In the genomic region with DNA sequence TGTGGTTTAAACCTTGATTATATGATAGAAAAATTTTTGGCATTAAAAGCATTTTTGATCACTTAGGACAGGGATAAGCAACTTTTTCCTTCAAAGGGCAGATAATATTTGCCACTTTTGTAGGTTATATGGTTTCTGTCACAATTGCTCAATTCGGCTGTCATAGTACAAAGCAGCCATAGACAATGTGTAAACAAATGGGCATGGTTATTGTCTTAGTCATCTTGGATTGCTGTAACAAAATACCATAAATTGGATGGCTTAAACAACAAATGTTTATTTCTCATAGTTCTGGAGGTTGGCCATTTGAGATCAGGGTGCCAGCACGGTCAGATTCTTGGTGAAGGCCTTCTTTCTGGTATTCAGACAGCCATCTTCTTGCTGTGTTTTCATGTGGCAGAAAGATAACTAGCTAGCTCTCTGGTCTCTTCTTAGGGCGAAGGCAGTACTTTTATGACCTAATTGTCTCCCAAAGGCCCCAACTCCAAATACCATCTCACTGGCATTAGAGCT, we compare ENCODE assay signal across 22 cellular contexts.
"Had no signal": no experiment of that assay in that cellular context is flagged by ENCODE, and none has a peak within 500 bp of the region (broad histone marks: within the 10 kb centered on the region; RNA-seq: fewer than 3 reads in every experiment).

No MANE protein-coding gene starts in this region.

- H3K9me3 ChIP-seq: body of pancreas, left lung, suprapubic skin had no signal

- H3K4me1 ChIP-seq: body of pancreas, left lung, suprapubic skin had no signal

- H3K4me3 Mint-ChIP-seq: activated B cell treated with CpG ODN at 0.5 μM for 24 hours; activated CD8-positive, alpha-beta T cell treated with anti-CD3 and anti-CD28 coated beads for 36 hours; activated T-cell treated with anti-CD3 and anti-CD28 coated beads, Interleukin-2, amount 50 U/mL, for 4 hours; central memory CD8-positive, alpha-beta T cell; memory B cell; natural killer cell treated with Interleukin-12 subunit alpha and Interleukin-12 subunit beta and Interleukin-15 and Interleukin-18, amount 100 ng/mL, for 72 hours; stimulated activated naive CD8-positive, alpha-beta T cell treated with anti-CD3 and anti-CD28 coated beads, Interleukin-15, Interleukin-2, amounts not matched to agents 100 ng/mL and 50 ng/mL, for 24 hours; T-helper 2 cell treated with Interferon-gamma antibody and Interleukin-4, amounts not matched to agents 5 μg/mL and 100 μg/mL, for 36 hours; type B pancreatic cell had no signal

- H3K36me3 ChIP-seq: left lung had no signal

- H3K27ac ChIP-seq: body of pancreas, left lung, suprapubic skin had no signal

- H3K27me3 Mint-ChIP-seq: activated B cell treated with CpG ODN at 0.5 μM for 24 hours; activated CD8-positive, alpha-beta T cell treated with anti-CD3 and anti-CD28 coated beads for 36 hours; central memory CD8-positive, alpha-beta T cell; memory B cell; natural killer cell treated with Interleukin-12 subunit alpha and Interleukin-12 subunit beta and Interleukin-15 and Interleukin-18, amount 100 ng/mL, for 72 hours; stimulated activated naive CD8-positive, alpha-beta T cell treated with anti-CD3 and anti-CD28 coated beads, Interleukin-15, Interleukin-2, amounts not matched to agents 100 ng/mL and 50 ng/mL, for 24 hours; type B pancreatic cell had no signal

- H3K9me3 Mint-ChIP-seq: activated B cell treated with CpG ODN at 0.5 μM for 24 hours; activated CD8-positive, alpha-beta T cell treated with anti-CD3 and anti-CD28 coated beads for 36 hours; activated naive CD4-positive, alpha-beta T cell treated with anti-CD3 and anti-CD28 coated beads, Interleukin-2, amount 50 U/mL, for 72 hours; activated T-cell treated with anti-CD3 and anti-CD28 coated beads, Interleukin-2, amount 50 U/mL, for 4 hours; central memory CD8-positive, alpha-beta T cell; memory B cell; natural killer cell treated with Interleukin-12 subunit alpha and Interleukin-12 subunit beta and Interleukin-15 and Interleukin-18, amount 100 ng/mL, for 72 hours; stimulated activated naive CD8-positive, alpha-beta T cell treated with anti-CD3 and anti-CD28 coated beads, Interleukin-15, Interleukin-2, amounts not matched to agents 100 ng/mL and 50 ng/mL, for 24 hours; T-helper 2 cell treated with Interferon-gamma antibody and Interleukin-4, amounts not matched to agents 5 μg/mL and 100 μg/mL, for 36 hours; type B pancreatic cell had no signal

- H3K4me1 Mint-ChIP-seq: activated B cell treated with CpG ODN at 0.5 μM for 24 hours; central memory CD8-positive, alpha-beta T cell; memory B cell had no signal

- H3K27ac Mint-ChIP-seq: activated B cell treated with CpG ODN at 0.5 μM for 24 hours; activated CD8-positive, alpha-beta T cell treated with anti-CD3 and anti-CD28 coated beads for 36 hours; activated naive CD4-positive, alpha-beta T cell treated with anti-CD3 and anti-CD28 coated beads, Interleukin-2, amount 50 U/mL, for 72 hours; memory B cell; natural killer cell treated with Interleukin-12 subunit alpha and Interleukin-12 subunit beta and Interleukin-15 and Interleukin-18, amount 100 ng/mL, for 72 hours; stimulated activated naive CD8-positive, alpha-beta T cell treated with anti-CD3 and anti-CD28 coated beads, Interleukin-15, Interleukin-2, amounts not matched to agents 100 ng/mL and 50 ng/mL, for 24 hours; T-helper 2 cell treated with Interferon-gamma antibody and Interleukin-4, amounts not matched to agents 5 μg/mL and 100 μg/mL, for 36 hours; type B pancreatic cell had no signal

- ATAC-seq: activated CD8-positive, alpha-beta T cell treated with anti-CD3 and anti-CD28 coated beads for 36 hours; activated naive CD4-positive, alpha-beta T cell treated with anti-CD3 and anti-CD28 coated beads, Interleukin-2, amount 50 U/mL, for 72 hours; activated T-cell treated with anti-CD3 and anti-CD28 coated beads, Interleukin-2, amount 50 U/mL, for 4 hours; body of pancreas; left lung; natural killer cell treated with Interleukin-12 subunit alpha and Interleukin-12 subunit beta and Interleukin-15 and Interleukin-18, amount 100 ng/mL, for 72 hours had no signal

- DNase-seq: activated B cell treated with CpG ODN at 0.5 μM for 24 hours; activated CD4-positive, alpha-beta T cell treated with anti-CD3 and anti-CD28 coated beads for 48 hours; activated CD8-positive, alpha-beta T cell treated with anti-CD3 and anti-CD28 coated beads for 36 hours; activated effector memory CD4-positive, alpha-beta T cell treated with Interleukin-2 at 50 U/mL for 16 hours; activated T-cell treated with anti-CD3 and anti-CD28 coated beads, Interleukin-2, amount 50 U/mL, for 4 hours; amygdala; body of pancreas; effector CD8-positive, alpha-beta T cell; kidney; left lung; posterior cingulate gyrus; stimulated activated CD4-positive, alpha-beta T cell treated with anti-CD3 and anti-CD28 coated beads, Interleukin-4, amount 100 ng/mL, for 4 hours; stimulated activated CD8-positive, alpha-beta memory T cell treated with anti-CD3 and anti-CD28 coated beads, Interleukin-4, amount 100 ng/mL, for 48 hours had no signal

- H3K4me3 ChIP-seq: body of pancreas, left lung, smooth muscle cell, suprapubic skin had no signal

- H3K36me3 Mint-ChIP-seq: natural killer cell treated with Interleukin-12 subunit alpha and Interleukin-12 subunit beta and Interleukin-15 and Interleukin-18, amount 100 ng/mL, for 72 hours had no signal

- H3K4me2 ChIP-seq: smooth muscle cell had no signal

- H3K27me3 ChIP-seq: body of pancreas, left lung, suprapubic skin had no signal
